Comparison of ENCODE assay signal across 8 cellular contexts in the genomic region with DNA sequence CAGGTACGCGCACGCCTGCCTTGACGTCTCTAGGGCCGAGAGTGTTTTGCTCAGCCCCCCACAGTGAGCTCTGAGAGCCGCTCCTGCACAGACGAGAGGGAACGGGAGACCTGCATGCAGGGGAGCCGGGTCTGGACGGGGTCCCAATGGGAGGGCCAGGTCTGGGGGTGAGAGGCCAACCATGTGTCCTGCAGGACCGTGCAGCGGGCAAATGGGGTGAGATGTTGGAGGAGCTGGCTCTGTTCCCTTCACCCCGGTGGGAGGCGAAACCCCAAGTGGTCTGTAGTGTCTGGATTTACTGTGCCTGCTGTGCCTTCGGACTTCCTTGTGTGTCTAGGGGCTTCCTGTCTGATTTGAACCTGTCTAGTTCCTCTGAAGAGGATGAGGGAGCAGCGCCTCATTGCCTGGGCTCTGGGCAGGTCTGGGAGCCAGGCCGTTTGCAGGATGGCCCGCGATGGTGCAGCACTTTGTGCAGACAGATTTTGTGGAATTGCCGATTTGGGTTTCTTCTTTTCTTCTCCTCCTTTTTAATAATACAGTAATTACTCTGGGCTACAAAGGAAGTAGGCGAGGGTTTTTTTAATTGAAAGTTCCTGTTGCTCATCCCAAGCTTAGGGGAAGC. TPM values are rescaled to one million over a fixed set of nuclear protein-coding genes. Genes with fewer than 3 reads are reported as not detected.
DNase-seq lines count a peak whose midpoint lies in the region; ATAC-seq and TF ChIP-seq lines count a peak whose summit lies in the region.

No MANE protein-coding gene starts in this region.

- no peak for DNase-seq in BE2C
- DNase-seq in body of pancreas: no peak
- DNase-seq in mesothelial cell of epicardium (ENCODE audit: low spot score in 2 of 2, unreplicated experiment in 2 of 2): peak in 1 of 2 experiments; percentile 49
- no peak for DNase-seq in activated effector memory CD4-positive, alpha-beta T cell treated with anti-CD3 and anti-CD28 coated beads, Interleukin-2, amount 50 U/mL, for 16 hours
- DNase-seq in NOMO-1 treated with dmso at 0.1 percent for 144 hours (lab: John Stamatoyannopoulos, UW; ENCODE audit: unreplicated experiment): no peak
- DNase-seq in activated effector memory CD4-positive, alpha-beta T cell treated with Interleukin-2 at 50 U/mL for 16 hours: no peak

- TF ChIP-seq CTCF in BE2C (IDR thresholded peaks at IDR 0.05; ENCODE audit: low read depth, low read length) (no peak), body of pancreas (IDR thresholded peaks at IDR 0.05) (no peak), mesothelial cell of epicardium (IDR thresholded peaks at IDR 0.05; ENCODE audit: unreplicated experiment) (no peak)

- H3K9me3 ChIP-seq in BE2C (no peaks in the 10 kb centered on the region), HUES6 (ENCODE audit: control insufficient read depth, insufficient read depth, low read depth, low read length) (no peaks in the 10 kb centered on the region), body of pancreas (no peaks in the 10 kb centered on the region)

- peak overlapping the region; percentile 96 for H3K27ac Mint-ChIP-seq in mesothelial cell of epicardium

- no peak for TF ChIP-seq POLR2A in body of pancreas (IDR thresholded peaks at IDR 0.05)

- H3K4me1 ChIP-seq in BE2C (0 out of 2 replicates have a peak, but pooled peaks cover 2% of the 10 kb centered on the region), HUES6 (ENCODE audit: control insufficient read depth, insufficient read depth, low read length) (peaks cover 30% of the 10 kb centered on the region), body of pancreas (peaks cover 33% of the 10 kb centered on the region)

- H3K9me3 Mint-ChIP-seq in mesothelial cell of epicardium: no peaks in the 10 kb centered on the region

- peaks cover 26% of the 10 kb centered on the region for H3K4me1 Mint-ChIP-seq in mesothelial cell of epicardium

- peak overlapping the region; percentile 72 for H3K9ac ChIP-seq in HUES6 (ENCODE audit: low read length)

- no peaks in the 10 kb centered on the region for H3K36me3 Mint-ChIP-seq in mesothelial cell of epicardium

- H3K4me3 ChIP-seq in BE2C (ENCODE audit: low read depth, low read length) (peak overlapping the region; percentile 90), HUES6 (ENCODE audit: low read depth, low read length) (peak overlapping the region; percentile 76), body of pancreas (peak overlapping the region in 1 of 2 donors; percentile 72)

- H3K4me3 Mint-ChIP-seq in mesothelial cell of epicardium: peak overlapping the region; percentile 88

- no peaks in the 10 kb centered on the region for H3K27me3 ChIP-seq in BE2C
- H3K27me3 ChIP-seq in HUES6 (ENCODE audit: control insufficient read depth, insufficient read depth, low read length): no peaks in the 10 kb centered on the region
- no peaks in the 10 kb centered on the region for H3K27me3 ChIP-seq in body of pancreas

- whole genome bisulfite sequencing in body of pancreas, 2 donors: 36 to 47% methylated on average over 20 to 21 of the region's 21 CpGs

- no peak for ATAC-seq in body of pancreas
- ATAC-seq in HG03469 (IDR thresholded peaks at IDR 0.05; ENCODE audit: unreplicated experiment): no peak

- intact Hi-C loops in body of pancreas (cut with DNase I): no loop called here

- H3K27ac ChIP-seq in HUES6 (ENCODE audit: low read depth, low read length) (no peak overlapping the region), body of pancreas (peak overlapping the region; percentile 75 to 97 (median 86))

- no peaks in the 10 kb centered on the region for H3K27me3 Mint-ChIP-seq in mesothelial cell of epicardium (ENCODE audit: low read depth)

- H3K36me3 ChIP-seq in BE2C (peaks cover 5% of the 10 kb centered on the region; the same call in 1 of the 2 replicates), HUES6 (ENCODE audit: control insufficient read depth, insufficient read depth, low read length) (no peaks in the 10 kb centered on the region), body of pancreas (replicated peaks in 1 of 2; ENCODE audit: insufficient read depth in 1 of 2, low read depth in 2 of 2) (no peaks in the 10 kb centered on the region)

RNA-seq across cellular contexts. Expression of a gene that starts 2.1 kb away (rescaled TPM):
- 219 TPM for polyA plus RNA-seq in BE2C (2012; ENCODE audit: insufficient read depth, insufficient read length, low read depth)
- total RNA-seq in body of pancreas: 10 to 100 TPM; 35.3 to 65.6 TPM
- total RNA-seq in mesothelial cell of epicardium: 79.1 to 84.0 TPM (median 81.8 TPM) in 3 replicates

RNA-seq across cellular contexts. Expression of a gene that starts 37.8 kb away (rescaled TPM):
- polyA plus RNA-seq in BE2C (2012; ENCODE audit: insufficient read depth, insufficient read length, low read depth): 51.0 TPM
- total RNA-seq in body of pancreas: 10 to 100 TPM; 10.5 to 13.7 TPM
- total RNA-seq in mesothelial cell of epicardium: 14.2 to 17.2 TPM (median 15.5 TPM) in 3 replicates

RNA-seq across cellular contexts. Expression of a gene that starts 37.8 kb away (rescaled TPM):
- 23.2 TPM for polyA plus RNA-seq in BE2C (2012; ENCODE audit: insufficient read depth, insufficient read length, low read depth)
- total RNA-seq in body of pancreas (10 to 100 TPM; 37.6 to 67.2 TPM), mesothelial cell of epicardium (93.5 to 97.7 TPM (median 93.5 TPM) in 3 replicates)

RNA-seq across cellular contexts. Expression of a gene that starts 57.7 kb away (rescaled TPM):
- 324 TPM for polyA plus RNA-seq in BE2C (2012; ENCODE audit: insufficient read depth, insufficient read length, low read depth)
- total RNA-seq in body of pancreas (100 to 1,000 TPM in 1 of 2 donors, 10 to 100 TPM in 1; 56.8 to 100 TPM), mesothelial cell of epicardium (59.4 to 67.2 TPM (median 62.0 TPM) in 3 replicates)
